In the genomic region with DNA sequence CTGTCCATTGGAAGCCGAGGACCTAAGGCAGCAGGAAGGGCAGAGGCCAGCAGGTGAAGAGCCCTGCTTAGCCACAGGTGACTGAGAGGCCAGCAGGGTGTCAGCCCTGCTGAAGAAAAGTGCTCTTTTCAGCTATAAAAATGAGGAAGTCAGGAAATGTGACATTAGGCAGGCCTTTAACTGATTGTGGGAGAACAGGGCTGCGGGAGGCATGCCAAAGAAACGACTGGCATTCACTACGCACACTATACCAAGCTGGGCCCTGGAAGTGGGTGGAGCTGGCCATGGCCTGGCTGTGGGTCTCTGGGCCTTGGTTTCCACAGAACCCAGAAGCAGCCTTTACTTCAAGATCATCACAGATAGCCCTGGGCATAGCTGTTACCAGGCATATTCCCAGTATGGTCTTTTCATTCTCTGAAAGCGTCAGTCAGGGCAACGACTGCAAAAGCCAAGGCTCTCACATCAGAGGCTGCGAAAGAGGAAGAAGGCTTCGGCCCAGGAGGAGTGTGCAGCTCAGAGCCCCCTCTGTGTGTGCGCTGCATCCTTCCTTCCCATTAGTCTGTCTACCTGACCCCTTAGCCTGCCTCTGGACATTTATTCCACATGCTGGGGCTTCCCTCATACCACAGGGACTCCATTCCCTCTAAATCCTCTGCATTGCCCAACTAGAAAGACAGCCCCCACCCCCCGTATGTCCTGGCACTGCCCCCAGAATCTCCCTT, we compare ENCODE assay signal across 1 cellular context.
A peak's percentile ranks its signal among the peaks of the same experiment; 100 is the strongest.
TF ChIP-seq lines count a peak whose summit lies in the region.

No MANE protein-coding gene starts in this region.

TF ChIP-seq in SK-N-SH, 30 proteins besides CTCF, POLR2A, EP300 and RAD21:
- TF ChIP-seq, protein P1, sequence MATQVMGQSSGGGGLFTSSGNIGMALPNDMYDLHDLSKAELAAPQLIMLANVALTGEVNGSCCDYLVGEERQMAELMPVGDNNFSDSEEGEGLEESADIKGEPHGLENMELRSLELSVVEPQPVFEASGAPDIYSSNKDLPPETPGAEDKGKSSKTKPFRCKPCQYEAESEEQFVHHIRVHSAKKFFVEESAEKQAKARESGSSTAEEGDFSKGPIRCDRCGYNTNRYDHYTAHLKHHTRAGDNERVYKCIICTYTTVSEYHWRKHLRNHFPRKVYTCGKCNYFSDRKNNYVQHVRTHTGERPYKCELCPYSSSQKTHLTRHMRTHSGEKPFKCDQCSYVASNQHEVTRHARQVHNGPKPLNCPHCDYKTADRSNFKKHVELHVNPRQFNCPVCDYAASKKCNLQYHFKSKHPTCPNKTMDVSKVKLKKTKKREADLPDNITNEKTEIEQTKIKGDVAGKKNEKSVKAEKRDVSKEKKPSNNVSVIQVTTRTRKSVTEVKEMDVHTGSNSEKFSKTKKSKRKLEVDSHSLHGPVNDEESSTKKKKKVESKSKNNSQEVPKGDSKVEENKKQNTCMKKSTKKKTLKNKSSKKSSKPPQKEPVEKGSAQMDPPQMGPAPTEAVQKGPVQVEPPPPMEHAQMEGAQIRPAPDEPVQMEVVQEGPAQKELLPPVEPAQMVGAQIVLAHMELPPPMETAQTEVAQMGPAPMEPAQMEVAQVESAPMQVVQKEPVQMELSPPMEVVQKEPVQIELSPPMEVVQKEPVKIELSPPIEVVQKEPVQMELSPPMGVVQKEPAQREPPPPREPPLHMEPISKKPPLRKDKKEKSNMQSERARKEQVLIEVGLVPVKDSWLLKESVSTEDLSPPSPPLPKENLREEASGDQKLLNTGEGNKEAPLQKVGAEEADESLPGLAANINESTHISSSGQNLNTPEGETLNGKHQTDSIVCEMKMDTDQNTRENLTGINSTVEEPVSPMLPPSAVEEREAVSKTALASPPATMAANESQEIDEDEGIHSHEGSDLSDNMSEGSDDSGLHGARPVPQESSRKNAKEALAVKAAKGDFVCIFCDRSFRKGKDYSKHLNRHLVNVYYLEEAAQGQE (IDR thresholded peaks at IDR 0.05; ENCODE audit: low read depth, low read length), result no peak
- no peak for TF ChIP-seq JUND (IDR thresholded peaks at IDR 0.05)
- TF ChIP-seq FOXM1 (IDR thresholded peaks at IDR 0.05; ENCODE audit: low read depth), result no peak
- TF ChIP-seq EZH2phosphoT487 (IDR thresholded peaks at IDR 0.05; ENCODE audit: borderline replicate concordance, low read depth), result no peak
- TF ChIP-seq MEF2A (IDR thresholded peaks at IDR 0.05; ENCODE audit: borderline replicate concordance, low read depth), result no peak
- no peak for TF ChIP-seq TAF1 (IDR thresholded peaks at IDR 0.05; ENCODE audit: borderline replicate concordance, low read depth, low read length)
- TF ChIP-seq, protein P2, sequence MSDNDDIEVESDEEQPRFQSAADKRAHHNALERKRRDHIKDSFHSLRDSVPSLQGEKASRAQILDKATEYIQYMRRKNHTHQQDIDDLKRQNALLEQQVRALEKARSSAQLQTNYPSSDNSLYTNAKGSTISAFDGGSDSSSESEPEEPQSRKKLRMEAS (IDR thresholded peaks at IDR 0.05; ENCODE audit: low read depth), result 0 out of 2 replicates have a peak, but pooled peaks have one; percentile 18
- TF ChIP-seq RFX5 (IDR thresholded peaks at IDR 0.05; ENCODE audit: low read length), result no peak
- no peak for TF ChIP-seq RCOR1 (IDR thresholded peaks at IDR 0.05; ENCODE audit: low read length)
- TF ChIP-seq POLR2AphosphoS5 (IDR thresholded peaks at IDR 0.05; ENCODE audit: low read depth, low read length), result no peak
- no peak for TF ChIP-seq FOXJ3 (CRISPR knock-in tag; IDR thresholded peaks at IDR 0.05)
- TF ChIP-seq, protein P3, sequence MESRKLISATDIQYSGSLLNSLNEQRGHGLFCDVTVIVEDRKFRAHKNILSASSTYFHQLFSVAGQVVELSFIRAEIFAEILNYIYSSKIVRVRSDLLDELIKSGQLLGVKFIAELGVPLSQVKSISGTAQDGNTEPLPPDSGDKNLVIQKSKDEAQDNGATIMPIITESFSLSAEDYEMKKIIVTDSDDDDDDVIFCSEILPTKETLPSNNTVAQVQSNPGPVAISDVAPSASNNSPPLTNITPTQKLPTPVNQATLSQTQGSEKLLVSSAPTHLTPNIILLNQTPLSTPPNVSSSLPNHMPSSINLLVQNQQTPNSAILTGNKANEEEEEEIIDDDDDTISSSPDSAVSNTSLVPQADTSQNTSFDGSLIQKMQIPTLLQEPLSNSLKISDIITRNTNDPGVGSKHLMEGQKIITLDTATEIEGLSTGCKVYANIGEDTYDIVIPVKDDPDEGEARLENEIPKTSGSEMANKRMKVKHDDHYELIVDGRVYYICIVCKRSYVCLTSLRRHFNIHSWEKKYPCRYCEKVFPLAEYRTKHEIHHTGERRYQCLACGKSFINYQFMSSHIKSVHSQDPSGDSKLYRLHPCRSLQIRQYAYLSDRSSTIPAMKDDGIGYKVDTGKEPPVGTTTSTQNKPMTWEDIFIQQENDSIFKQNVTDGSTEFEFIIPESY (IDR thresholded peaks at IDR 0.05; ENCODE audit: borderline replicate concordance, low read depth), result no peak
- TF ChIP-seq SIN3A (IDR thresholded peaks at IDR 0.05; ENCODE audit: borderline replicate concordance, low read depth, low read length), result no peak
- no peak for TF ChIP-seq GABPA (IDR thresholded peaks at IDR 0.05; ENCODE audit: low read depth)
- TF ChIP-seq YY1 (IDR thresholded peaks at IDR 0.05; ENCODE audit: low read depth), result no peak
- TF ChIP-seq ELF1 (IDR thresholded peaks at IDR 0.05), result 0 out of 2 replicates have a peak, but pooled peaks have one; percentile 17
- TF ChIP-seq, protein P4, sequence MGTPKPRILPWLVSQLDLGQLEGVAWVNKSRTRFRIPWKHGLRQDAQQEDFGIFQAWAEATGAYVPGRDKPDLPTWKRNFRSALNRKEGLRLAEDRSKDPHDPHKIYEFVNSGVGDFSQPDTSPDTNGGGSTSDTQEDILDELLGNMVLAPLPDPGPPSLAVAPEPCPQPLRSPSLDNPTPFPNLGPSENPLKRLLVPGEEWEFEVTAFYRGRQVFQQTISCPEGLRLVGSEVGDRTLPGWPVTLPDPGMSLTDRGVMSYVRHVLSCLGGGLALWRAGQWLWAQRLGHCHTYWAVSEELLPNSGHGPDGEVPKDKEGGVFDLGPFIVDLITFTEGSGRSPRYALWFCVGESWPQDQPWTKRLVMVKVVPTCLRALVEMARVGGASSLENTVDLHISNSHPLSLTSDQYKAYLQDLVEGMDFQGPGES (IDR thresholded peaks at IDR 0.05; ENCODE audit: low read depth, low read length), result no peak
- TF ChIP-seq NRF1 (IDR thresholded peaks at IDR 0.05; ENCODE audit: low read depth, low read length), result no peak
- TF ChIP-seq, protein P5, sequence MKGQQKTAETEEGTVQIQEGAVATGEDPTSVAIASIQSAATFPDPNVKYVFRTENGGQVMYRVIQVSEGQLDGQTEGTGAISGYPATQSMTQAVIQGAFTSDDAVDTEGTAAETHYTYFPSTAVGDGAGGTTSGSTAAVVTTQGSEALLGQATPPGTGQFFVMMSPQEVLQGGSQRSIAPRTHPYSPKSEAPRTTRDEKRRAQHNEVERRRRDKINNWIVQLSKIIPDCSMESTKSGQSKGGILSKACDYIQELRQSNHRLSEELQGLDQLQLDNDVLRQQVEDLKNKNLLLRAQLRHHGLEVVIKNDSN (IDR thresholded peaks at IDR 0.05; ENCODE audit: borderline replicate concordance, low read depth), result no peak
- peak; percentile 55 for TF ChIP-seq NFIC (IDR thresholded peaks at IDR 0.05; ENCODE audit: borderline replicate concordance)
- no peak for TF ChIP-seq FOSL2 (IDR thresholded peaks at IDR 0.05; ENCODE audit: borderline replicate concordance, low read depth)
- TF ChIP-seq, protein P6, sequence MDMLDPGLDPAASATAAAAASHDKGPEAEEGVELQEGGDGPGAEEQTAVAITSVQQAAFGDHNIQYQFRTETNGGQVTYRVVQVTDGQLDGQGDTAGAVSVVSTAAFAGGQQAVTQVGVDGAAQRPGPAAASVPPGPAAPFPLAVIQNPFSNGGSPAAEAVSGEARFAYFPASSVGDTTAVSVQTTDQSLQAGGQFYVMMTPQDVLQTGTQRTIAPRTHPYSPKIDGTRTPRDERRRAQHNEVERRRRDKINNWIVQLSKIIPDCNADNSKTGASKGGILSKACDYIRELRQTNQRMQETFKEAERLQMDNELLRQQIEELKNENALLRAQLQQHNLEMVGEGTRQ (IDR thresholded peaks at IDR 0.05; ENCODE audit: borderline replicate concordance, low read depth, low read length), result no peak
- TF ChIP-seq, protein P7, sequence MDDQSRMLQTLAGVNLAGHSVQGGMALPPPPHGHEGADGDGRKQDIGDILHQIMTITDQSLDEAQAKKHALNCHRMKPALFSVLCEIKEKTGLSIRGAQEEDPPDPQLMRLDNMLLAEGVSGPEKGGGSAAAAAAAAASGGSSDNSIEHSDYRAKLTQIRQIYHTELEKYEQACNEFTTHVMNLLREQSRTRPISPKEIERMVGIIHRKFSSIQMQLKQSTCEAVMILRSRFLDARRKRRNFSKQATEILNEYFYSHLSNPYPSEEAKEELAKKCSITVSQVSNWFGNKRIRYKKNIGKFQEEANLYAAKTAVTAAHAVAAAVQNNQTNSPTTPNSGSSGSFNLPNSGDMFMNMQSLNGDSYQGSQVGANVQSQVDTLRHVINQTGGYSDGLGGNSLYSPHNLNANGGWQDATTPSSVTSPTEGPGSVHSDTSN (IDR thresholded peaks at IDR 0.05), result peak; percentile 43
- TF ChIP-seq GATA2 (CRISPR knock-in tag; IDR thresholded peaks at IDR 0.05), result no peak
- no peak for TF ChIP-seq SMC3 (IDR thresholded peaks at IDR 0.05; ENCODE audit: low read depth, low read length)
- TF ChIP-seq TEAD4 (IDR thresholded peaks at IDR 0.05; ENCODE audit: borderline replicate concordance, insufficient read depth), result no peak
- no peak for TF ChIP-seq RXRA (IDR thresholded peaks at IDR 0.05; ENCODE audit: borderline replicate concordance, low read depth)
- TF ChIP-seq CHD2 (IDR thresholded peaks at IDR 0.05; ENCODE audit: low read length, partially characterized antibody), result no peak
- TF ChIP-seq MXI1 (IDR thresholded peaks at IDR 0.05; ENCODE audit: low read depth, low read length), result no peak
- peak; percentile 66 for TF ChIP-seq TCF12 (IDR thresholded peaks at IDR 0.05)
